Comparison of ENCODE assay signal across 30 cellular contexts in the genomic region with DNA sequence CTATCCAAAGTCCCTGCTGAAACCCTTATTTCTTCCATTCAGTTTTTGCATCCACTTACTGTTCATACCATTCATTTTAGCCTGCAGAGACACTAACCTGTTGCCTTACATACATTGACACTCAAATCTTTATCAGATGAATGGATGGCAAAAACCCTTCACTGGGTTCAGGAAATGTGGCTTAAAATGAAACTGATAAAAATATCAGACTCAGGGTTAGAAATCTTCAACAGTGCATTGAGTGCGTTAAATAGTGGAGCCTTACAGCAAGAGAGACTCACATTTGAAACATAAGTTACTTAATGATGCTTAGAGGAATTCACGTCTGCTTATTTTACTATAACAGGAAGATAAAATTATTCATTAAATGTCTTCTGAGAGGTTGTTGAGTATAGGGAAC. TPM values are rescaled to one million over a fixed set of nuclear protein-coding genes. Genes with fewer than 3 reads are reported as not detected.
"Had no signal": no experiment of that assay in that cellular context is flagged by ENCODE, and none has a peak within 500 bp of the region (broad histone marks: within the 10 kb centered on the region; RNA-seq: fewer than 3 reads in every experiment).

No MANE protein-coding gene starts in this region.

- H3K36me3 Mint-ChIP-seq: activated naive CD4-positive, alpha-beta T cell treated with anti-CD3 and anti-CD28 coated beads, Interleukin-2, amount 50 U/mL, for 24 hours; activated naive CD8-positive, alpha-beta T cell treated with anti-CD3 and anti-CD28 coated beads, Interleukin-2, amount 10 ng/mL, durations not matched to agents 7 days and 5 days had no signal

- H3K4me1 ChIP-seq: adrenal gland, body of pancreas, breast epithelium had no signal

- DNase-seq: activated CD4-positive, alpha-beta T cell treated with anti-CD3 and anti-CD28 coated beads, Interleukin-2, amount 10 ng/mL, durations not matched to agents 24 days and 14 days; activated CD4-positive, alpha-beta T cell treated with anti-CD3 and anti-CD28 coated beads, Interleukin-2, amount 50 U/mL, for 4 hours; activated CD8-positive, alpha-beta T cell treated with anti-CD3 and anti-CD28 coated beads, Interleukin-2, amount 10 ng/mL, durations not matched to agents 7 days and 5 days; activated gamma-delta T cell; activated naive CD4-positive, alpha-beta T cell treated with Interleukin-2 at 50 U/mL for 16 hours; activated naive CD8-positive, alpha-beta T cell treated with anti-CD3 and anti-CD28 coated beads, Interleukin-2, amount 10 ng/mL, durations not matched to agents 7 days and 5 days; activated T-cell treated with anti-CD3 and anti-CD28 coated beads, Interleukin-2, amount 50 U/mL, for 24 hours; adrenal gland; body of pancreas; cerebellar nuclear complex; NCI-H1048; NCI-H1105 treated with DMSO at 0.1 percent for 48 hours; NCI-H1436; NCI-H1694; NCI-H1930; NCI-H2081 treated with DMSO at 0.1 percent for 48 hours; NCI-H2171; NCI-H510A; NCI-H526; NCI-H748 treated with DMSO at 0.1 percent for 48 hours; OCI-M1; Right ventricle myocardium superior had no signal

- FAIRE-seq: astrocyte, K562, TTC549 had no signal

- H3K4me3 ChIP-seq: adrenal gland, body of pancreas, breast epithelium, K562 had no signal

- H3K9me3 Mint-ChIP-seq: activated naive CD4-positive, alpha-beta T cell treated with anti-CD3 and anti-CD28 coated beads, Interleukin-2, amount 50 U/mL, for 24 hours had no signal

- H3K27ac Mint-ChIP-seq: activated CD4-positive, alpha-beta T cell treated with anti-CD3 and anti-CD28 coated beads, Interleukin-2, amount 10 ng/mL, durations not matched to agents 24 days and 14 days; activated CD8-positive, alpha-beta T cell treated with anti-CD3 and anti-CD28 coated beads, Interleukin-2, amount 10 ng/mL, durations not matched to agents 7 days and 5 days; activated naive CD4-positive, alpha-beta T cell treated with anti-CD3 and anti-CD28 coated beads, Interleukin-2, amount 50 U/mL, for 24 hours; activated naive CD8-positive, alpha-beta T cell treated with anti-CD3 and anti-CD28 coated beads, Interleukin-2, amount 10 ng/mL, durations not matched to agents 7 days and 5 days; activated T-cell treated with anti-CD3 and anti-CD28 coated beads, Interleukin-2, amount 50 U/mL, for 24 hours; activated T-helper 2 cell treated with anti-CD3 and anti-CD28 coated beads, Interferon-gamma antibody, Interleukin-2, Interleukin-4, amounts not matched to agents 10 μg/mL and 5 μg/mL and 100 μg/mL, durations not matched to agents 14 hours and 24 hours and 36 hours; T-helper 1 cell treated with Interleukin-12 subunit alpha and Interleukin-12 subunit beta and Interleukin-4 antibody, amounts not matched to agents 30 μg/mL and 1 μg/mL, for 36 hours; T-helper 2 cell treated with Interferon-gamma antibody and Interleukin-4, amounts not matched to agents 5 μg/mL and 100 μg/mL, for 36 hours had no signal

- H3K4me1 Mint-ChIP-seq: activated CD4-positive, alpha-beta T cell treated with anti-CD3 and anti-CD28 coated beads, Interleukin-2, amount 10 ng/mL, durations not matched to agents 24 days and 14 days; activated naive CD4-positive, alpha-beta T cell treated with anti-CD3 and anti-CD28 coated beads, Interleukin-2, amount 50 U/mL, for 24 hours; activated naive CD8-positive, alpha-beta T cell treated with anti-CD3 and anti-CD28 coated beads, Interleukin-2, amount 10 ng/mL, durations not matched to agents 7 days and 5 days had no signal

- H3K9me3 ChIP-seq: adrenal gland, body of pancreas, breast epithelium had no signal

- ATAC-seq: activated CD8-positive, alpha-beta T cell treated with anti-CD3 and anti-CD28 coated beads, Interleukin-2, amount 10 ng/mL, durations not matched to agents 7 days and 5 days; body of pancreas; K562 had no signal

- H3K27ac ChIP-seq: adrenal gland, body of pancreas, breast epithelium had no signal

- H3K27me3 Mint-ChIP-seq: activated CD4-positive, alpha-beta T cell treated with anti-CD3 and anti-CD28 coated beads, Interleukin-2, amount 10 ng/mL, durations not matched to agents 24 days and 14 days; activated naive CD4-positive, alpha-beta T cell treated with anti-CD3 and anti-CD28 coated beads, Interleukin-2, amount 50 U/mL, for 24 hours; activated naive CD8-positive, alpha-beta T cell treated with anti-CD3 and anti-CD28 coated beads, Interleukin-2, amount 10 ng/mL, durations not matched to agents 7 days and 5 days; activated T-cell treated with anti-CD3 and anti-CD28 coated beads, Interleukin-2, amount 50 U/mL, for 24 hours had no signal

- H3K36me3 ChIP-seq: adrenal gland, breast epithelium had no signal

- H3K27me3 ChIP-seq: adrenal gland, body of pancreas, breast epithelium had no signal

- H3K4me3 Mint-ChIP-seq: activated CD4-positive, alpha-beta T cell treated with anti-CD3 and anti-CD28 coated beads, Interleukin-2, amount 10 ng/mL, durations not matched to agents 24 days and 14 days; activated CD8-positive, alpha-beta T cell treated with anti-CD3 and anti-CD28 coated beads, Interleukin-2, amount 10 ng/mL, durations not matched to agents 7 days and 5 days; activated naive CD4-positive, alpha-beta T cell treated with anti-CD3 and anti-CD28 coated beads, Interleukin-2, amount 50 U/mL, for 24 hours; activated naive CD8-positive, alpha-beta T cell treated with anti-CD3 and anti-CD28 coated beads, Interleukin-2, amount 10 ng/mL, durations not matched to agents 7 days and 5 days; activated T-cell treated with anti-CD3 and anti-CD28 coated beads, Interleukin-2, amount 50 U/mL, for 24 hours; T-helper 1 cell treated with Interleukin-12 subunit alpha and Interleukin-12 subunit beta and Interleukin-4 antibody, amounts not matched to agents 30 μg/mL and 1 μg/mL, for 36 hours; T-helper 2 cell treated with Interferon-gamma antibody and Interleukin-4, amounts not matched to agents 5 μg/mL and 100 μg/mL, for 36 hours had no signal

RNA-seq across cellular contexts. Expression of a gene that starts 28.0 kb away (rescaled TPM):
- polyA plus RNA-seq: K562 had no signal
